1 cellular context compared by ENCODE assay signal in the genomic region with DNA sequence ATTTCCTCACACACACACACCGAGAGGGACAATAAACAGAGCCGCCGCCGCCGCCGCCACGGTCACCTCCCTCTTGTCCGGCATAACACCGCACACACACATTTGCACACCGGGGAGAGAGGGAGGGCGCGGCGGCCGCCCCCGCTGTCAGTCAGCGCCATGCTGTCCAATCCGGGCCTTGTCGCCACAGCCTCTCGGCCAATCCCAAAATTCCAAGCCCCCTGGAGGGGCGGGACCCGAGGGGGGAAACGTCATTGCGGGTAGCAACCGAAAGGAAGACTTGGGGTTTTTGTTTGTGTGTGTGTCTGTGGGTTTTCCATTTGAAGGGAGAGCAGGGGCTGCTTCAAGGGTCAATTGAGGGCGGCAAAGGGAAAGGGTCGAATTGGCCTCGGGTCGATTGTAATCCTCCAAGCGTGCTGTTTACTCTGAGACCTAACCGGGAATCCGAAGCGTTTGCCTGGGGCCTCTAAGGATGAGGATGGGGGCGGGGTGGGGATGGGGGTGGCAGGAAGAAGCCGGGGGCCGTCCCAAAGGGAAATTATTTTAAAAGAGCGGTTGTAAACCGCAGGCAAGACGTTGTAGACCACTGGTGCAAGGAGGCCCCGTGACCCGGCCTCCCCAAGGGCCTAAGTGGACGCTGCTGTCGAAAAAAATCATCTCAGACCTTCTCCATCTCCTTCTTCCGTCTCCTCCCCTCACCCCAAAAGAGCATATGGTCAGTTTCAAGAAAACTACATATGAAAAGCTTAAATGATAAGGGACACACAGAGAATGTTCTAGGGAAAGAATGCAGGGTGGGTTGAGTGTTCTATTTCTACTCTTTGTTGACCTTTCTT.
A peak's percentile ranks its signal among the peaks of the same experiment; 100 is the strongest.
TF ChIP-seq lines count a peak whose summit lies in the region.

A gene with protein sequence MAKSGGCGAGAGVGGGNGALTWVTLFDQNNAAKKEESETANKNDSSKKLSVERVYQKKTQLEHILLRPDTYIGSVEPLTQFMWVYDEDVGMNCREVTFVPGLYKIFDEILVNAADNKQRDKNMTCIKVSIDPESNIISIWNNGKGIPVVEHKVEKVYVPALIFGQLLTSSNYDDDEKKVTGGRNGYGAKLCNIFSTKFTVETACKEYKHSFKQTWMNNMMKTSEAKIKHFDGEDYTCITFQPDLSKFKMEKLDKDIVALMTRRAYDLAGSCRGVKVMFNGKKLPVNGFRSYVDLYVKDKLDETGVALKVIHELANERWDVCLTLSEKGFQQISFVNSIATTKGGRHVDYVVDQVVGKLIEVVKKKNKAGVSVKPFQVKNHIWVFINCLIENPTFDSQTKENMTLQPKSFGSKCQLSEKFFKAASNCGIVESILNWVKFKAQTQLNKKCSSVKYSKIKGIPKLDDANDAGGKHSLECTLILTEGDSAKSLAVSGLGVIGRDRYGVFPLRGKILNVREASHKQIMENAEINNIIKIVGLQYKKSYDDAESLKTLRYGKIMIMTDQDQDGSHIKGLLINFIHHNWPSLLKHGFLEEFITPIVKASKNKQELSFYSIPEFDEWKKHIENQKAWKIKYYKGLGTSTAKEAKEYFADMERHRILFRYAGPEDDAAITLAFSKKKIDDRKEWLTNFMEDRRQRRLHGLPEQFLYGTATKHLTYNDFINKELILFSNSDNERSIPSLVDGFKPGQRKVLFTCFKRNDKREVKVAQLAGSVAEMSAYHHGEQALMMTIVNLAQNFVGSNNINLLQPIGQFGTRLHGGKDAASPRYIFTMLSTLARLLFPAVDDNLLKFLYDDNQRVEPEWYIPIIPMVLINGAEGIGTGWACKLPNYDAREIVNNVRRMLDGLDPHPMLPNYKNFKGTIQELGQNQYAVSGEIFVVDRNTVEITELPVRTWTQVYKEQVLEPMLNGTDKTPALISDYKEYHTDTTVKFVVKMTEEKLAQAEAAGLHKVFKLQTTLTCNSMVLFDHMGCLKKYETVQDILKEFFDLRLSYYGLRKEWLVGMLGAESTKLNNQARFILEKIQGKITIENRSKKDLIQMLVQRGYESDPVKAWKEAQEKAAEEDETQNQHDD (N-terminal part only) (minus strand): TSS at position 98 of the 836 bp plus-strand sequence. CDS start 610 bp downstream, outside the sequence.

TF ChIP-seq in HepG2, 621 proteins besides CTCF, POLR2A, EP300 and RAD21 (continued from another document and continues in another):
- TF ChIP-seq CHD4 (IDR thresholded peaks at IDR 0.05; ENCODE audit: borderline replicate concordance, low read length) (no peak), ZBTB7B (CRISPR knock-in tag; IDR thresholded peaks at IDR 0.05) (0 out of 2 replicates have a peak, but pooled peaks have one; percentile 30), HMG20A (CRISPR knock-in tag; IDR thresholded peaks at IDR 0.05; ENCODE audit: borderline replicate concordance) (no peak), AGO1 (IDR thresholded peaks at IDR 0.05; ENCODE audit: low read depth, low read length, poor library complexity, severe bottlenecking) (no peak), PRDM10 (CRISPR knock-in tag; IDR thresholded peaks at IDR 0.05; ENCODE audit: low read depth) (no peak), GFI1 (CRISPR knock-in tag; IDR thresholded peaks at IDR 0.05; ENCODE audit: borderline replicate concordance) (no peak), ZNF354B (CRISPR knock-in tag; IDR thresholded peaks at IDR 0.05) (no peak), ZNF468 (CRISPR knock-in tag; IDR thresholded peaks at IDR 0.05) (no peak), SP4 (CRISPR knock-in tag; IDR thresholded peaks at IDR 0.05) (peak; percentile 86), KDM5A (IDR thresholded peaks at IDR 0.05; ENCODE audit: borderline replicate concordance, low read length) (no peak), MAFG (CRISPR knock-in tag; IDR thresholded peaks at IDR 0.05) (no peak), FOXA3 (CRISPR knock-in tag; IDR thresholded peaks at IDR 0.05) (peak; percentile 26; the same call in 1 of the 2 replicates), ARNTL (CRISPR knock-in tag; IDR thresholded peaks at IDR 0.05) (no peak), NFIB (CRISPR knock-in tag; IDR thresholded peaks at IDR 0.05; ENCODE audit: borderline replicate concordance) (no peak), REXO4 (CRISPR knock-in tag; IDR thresholded peaks at IDR 0.05; ENCODE audit: borderline replicate concordance) (no peak), ELF4 (CRISPR knock-in tag; IDR thresholded peaks at IDR 0.05; ENCODE audit: borderline replicate concordance) (no peak), RBAK (CRISPR knock-in tag; IDR thresholded peaks at IDR 0.05) (no peak), THYN1 (CRISPR knock-in tag; IDR thresholded peaks at IDR 0.05; ENCODE audit: borderline replicate concordance, low read depth) (no peak), SNAPC2 (CRISPR knock-in tag; IDR thresholded peaks at IDR 0.05) (0 out of 2 replicates have a peak, but pooled peaks have one; percentile 57), KDM3A (CRISPR knock-in tag; IDR thresholded peaks at IDR 0.05; ENCODE audit: low read depth) (no peak), ZNF577 (CRISPR knock-in tag; IDR thresholded peaks at IDR 0.05; ENCODE audit: borderline replicate concordance, low read depth) (no peak), GATAD2A (CRISPR knock-in tag; IDR thresholded peaks at IDR 0.05) (peak; percentile 43), MZF1 (CRISPR knock-in tag; IDR thresholded peaks at IDR 0.05; ENCODE audit: borderline replicate concordance) (no peak), ZNF274 (CRISPR knock-in tag; IDR thresholded peaks at IDR 0.05) (no peak; the same call in 1 of the 2 replicates), TARDBP (CRISPR knock-in tag; IDR thresholded peaks at IDR 0.05) (peak; percentile 81; the same call in 1 of the 2 replicates), LCORL (IDR thresholded peaks at IDR 0.05) (no peak), LCORL (CRISPR knock-in tag; IDR thresholded peaks at IDR 0.05) (no peak), ZNF552 (CRISPR knock-in tag; IDR thresholded peaks at IDR 0.05; ENCODE audit: borderline replicate concordance) (no peak), HIVEP1 (CRISPR knock-in tag; IDR thresholded peaks at IDR 0.05) (no peak), ZNF816 (CRISPR knock-in tag; IDR thresholded peaks at IDR 0.05; ENCODE audit: borderline replicate concordance) (no peak), ZBTB14 (CRISPR knock-in tag; IDR thresholded peaks at IDR 0.05) (no peak), MYC (CRISPR knock-in tag; IDR thresholded peaks at IDR 0.05; ENCODE audit: borderline replicate concordance) (peak; percentile 54), NFKB2 (CRISPR knock-in tag; IDR thresholded peaks at IDR 0.05; ENCODE audit: borderline replicate concordance) (no peak), MLLT10 (CRISPR knock-in tag; IDR thresholded peaks at IDR 0.05) (no peak), ZNF616 (CRISPR knock-in tag; IDR thresholded peaks at IDR 0.05; ENCODE audit: low read depth) (no peak), TBX3 (IDR thresholded peaks at IDR 0.05; ENCODE audit: borderline replicate concordance) (peak; percentile 17; the same call in 1 of the 2 replicates), HOXA9 (CRISPR knock-in tag; IDR thresholded peaks at IDR 0.05; ENCODE audit: borderline replicate concordance) (no peak)
- TF ChIP-seq, protein P1, sequence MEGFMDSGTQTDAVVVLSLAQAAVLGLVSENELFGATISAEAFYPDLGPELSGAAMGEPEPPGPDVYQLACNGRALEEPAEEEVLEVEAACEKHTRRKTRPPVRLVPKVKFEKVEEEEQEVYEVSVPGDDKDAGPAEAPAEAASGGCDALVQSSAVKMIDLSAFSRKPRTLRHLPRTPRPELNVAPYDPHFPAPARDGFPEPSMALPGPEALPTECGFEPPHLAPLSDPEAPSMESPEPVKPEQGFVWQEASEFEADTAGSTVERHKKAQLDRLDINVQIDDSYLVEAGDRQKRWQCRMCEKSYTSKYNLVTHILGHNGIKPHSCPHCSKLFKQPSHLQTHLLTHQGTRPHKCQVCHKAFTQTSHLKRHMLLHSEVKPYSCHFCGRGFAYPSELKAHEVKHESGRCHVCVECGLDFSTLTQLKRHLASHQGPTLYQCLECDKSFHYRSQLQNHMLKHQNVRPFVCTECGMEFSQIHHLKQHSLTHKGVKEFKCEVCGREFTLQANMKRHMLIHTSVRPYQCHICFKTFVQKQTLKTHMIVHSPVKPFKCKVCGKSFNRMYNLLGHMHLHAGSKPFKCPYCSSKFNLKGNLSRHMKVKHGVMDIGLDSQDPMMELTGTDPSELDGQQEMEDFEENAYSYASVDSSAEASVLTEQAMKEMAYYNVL (CRISPR knock-in tag; IDR thresholded peaks at IDR 0.05; ENCODE audit: borderline replicate concordance), result no peak
- TF ChIP-seq, protein P2, sequence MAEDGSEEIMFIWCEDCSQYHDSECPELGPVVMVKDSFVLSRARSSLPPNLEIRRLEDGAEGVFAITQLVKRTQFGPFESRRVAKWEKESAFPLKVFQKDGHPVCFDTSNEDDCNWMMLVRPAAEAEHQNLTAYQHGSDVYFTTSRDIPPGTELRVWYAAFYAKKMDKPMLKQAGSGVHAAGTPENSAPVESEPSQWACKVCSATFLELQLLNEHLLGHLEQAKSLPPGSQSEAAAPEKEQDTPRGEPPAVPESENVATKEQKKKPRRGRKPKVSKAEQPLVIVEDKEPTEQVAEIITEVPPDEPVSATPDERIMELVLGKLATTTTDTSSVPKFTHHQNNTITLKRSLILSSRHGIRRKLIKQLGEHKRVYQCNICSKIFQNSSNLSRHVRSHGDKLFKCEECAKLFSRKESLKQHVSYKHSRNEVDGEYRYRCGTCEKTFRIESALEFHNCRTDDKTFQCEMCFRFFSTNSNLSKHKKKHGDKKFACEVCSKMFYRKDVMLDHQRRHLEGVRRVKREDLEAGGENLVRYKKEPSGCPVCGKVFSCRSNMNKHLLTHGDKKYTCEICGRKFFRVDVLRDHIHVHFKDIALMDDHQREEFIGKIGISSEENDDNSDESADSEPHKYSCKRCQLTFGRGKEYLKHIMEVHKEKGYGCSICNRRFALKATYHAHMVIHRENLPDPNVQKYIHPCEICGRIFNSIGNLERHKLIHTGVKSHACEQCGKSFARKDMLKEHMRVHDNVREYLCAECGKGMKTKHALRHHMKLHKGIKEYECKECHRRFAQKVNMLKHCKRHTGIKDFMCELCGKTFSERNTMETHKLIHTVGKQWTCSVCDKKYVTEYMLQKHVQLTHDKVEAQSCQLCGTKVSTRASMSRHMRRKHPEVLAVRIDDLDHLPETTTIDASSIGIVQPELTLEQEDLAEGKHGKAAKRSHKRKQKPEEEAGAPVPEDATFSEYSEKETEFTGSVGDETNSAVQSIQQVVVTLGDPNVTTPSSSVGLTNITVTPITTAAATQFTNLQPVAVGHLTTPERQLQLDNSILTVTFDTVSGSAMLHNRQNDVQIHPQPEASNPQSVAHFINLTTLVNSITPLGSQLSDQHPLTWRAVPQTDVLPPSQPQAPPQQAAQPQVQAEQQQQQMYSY (CRISPR knock-in tag; IDR thresholded peaks at IDR 0.05), result no peak
- TF ChIP-seq, protein P3, sequence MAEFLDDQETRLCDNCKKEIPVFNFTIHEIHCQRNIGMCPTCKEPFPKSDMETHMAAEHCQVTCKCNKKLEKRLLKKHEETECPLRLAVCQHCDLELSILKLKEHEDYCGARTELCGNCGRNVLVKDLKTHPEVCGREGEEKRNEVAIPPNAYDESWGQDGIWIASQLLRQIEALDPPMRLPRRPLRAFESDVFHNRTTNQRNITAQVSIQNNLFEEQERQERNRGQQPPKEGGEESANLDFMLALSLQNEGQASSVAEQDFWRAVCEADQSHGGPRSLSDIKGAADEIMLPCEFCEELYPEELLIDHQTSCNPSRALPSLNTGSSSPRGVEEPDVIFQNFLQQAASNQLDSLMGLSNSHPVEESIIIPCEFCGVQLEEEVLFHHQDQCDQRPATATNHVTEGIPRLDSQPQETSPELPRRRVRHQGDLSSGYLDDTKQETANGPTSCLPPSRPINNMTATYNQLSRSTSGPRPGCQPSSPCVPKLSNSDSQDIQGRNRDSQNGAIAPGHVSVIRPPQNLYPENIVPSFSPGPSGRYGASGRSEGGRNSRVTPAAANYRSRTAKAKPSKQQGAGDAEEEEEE (CRISPR knock-in tag; IDR thresholded peaks at IDR 0.05; ENCODE audit: borderline replicate concordance), result no peak
- TF ChIP-seq, protein P4, sequence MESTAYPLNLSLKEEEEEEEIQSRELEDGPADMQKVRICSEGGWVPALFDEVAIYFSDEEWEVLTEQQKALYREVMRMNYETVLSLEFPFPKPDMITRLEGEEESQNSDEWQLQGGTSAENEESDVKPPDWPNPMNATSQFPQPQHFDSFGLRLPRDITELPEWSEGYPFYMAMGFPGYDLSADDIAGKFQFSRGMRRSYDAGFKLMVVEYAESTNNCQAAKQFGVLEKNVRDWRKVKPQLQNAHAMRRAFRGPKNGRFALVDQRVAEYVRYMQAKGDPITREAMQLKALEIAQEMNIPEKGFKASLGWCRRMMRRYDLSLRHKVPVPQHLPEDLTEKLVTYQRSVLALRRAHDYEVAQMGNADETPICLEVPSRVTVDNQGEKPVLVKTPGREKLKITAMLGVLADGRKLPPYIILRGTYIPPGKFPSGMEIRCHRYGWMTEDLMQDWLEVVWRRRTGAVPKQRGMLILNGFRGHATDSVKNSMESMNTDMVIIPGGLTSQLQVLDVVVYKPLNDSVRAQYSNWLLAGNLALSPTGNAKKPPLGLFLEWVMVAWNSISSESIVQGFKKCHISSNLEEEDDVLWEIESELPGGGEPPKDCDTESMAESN (CRISPR knock-in tag; conservative IDR thresholded peaks at IDR 0.05), result 0 out of 2 replicates have a peak, but pooled peaks have one; percentile 14
